In the genomic region with DNA sequence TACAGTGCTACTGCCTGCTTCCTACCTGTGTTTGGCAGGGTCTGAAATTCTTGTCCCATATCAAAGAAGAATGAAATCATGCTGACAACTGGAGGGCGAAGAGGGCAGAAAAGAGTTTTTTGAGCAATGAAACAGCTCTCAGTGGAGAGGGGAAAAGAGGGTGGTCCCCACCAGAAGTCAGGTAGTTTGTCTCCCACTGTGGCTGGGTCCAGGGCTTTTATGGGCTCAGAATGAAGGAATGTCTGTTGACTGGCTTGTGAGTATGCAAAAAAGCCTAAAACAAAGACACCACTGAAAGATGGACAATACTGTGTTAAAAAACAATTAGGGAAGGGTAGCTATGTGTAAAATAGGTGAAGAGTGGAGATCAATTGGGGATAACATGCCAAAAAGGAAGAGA, we compare ENCODE assay signal across 29 cellular contexts.
"Had no signal": no experiment of that assay in that cellular context is flagged by ENCODE, and none has a peak within 500 bp of the region (broad histone marks: within the 10 kb centered on the region; RNA-seq: fewer than 3 reads in every experiment).

No MANE protein-coding gene starts in this region.

- H3K27me3 Mint-ChIP-seq: activated CD4-positive, alpha-beta memory T cell treated with anti-CD3 and anti-CD28 coated beads, Interleukin-2, amount 10 ng/mL, durations not matched to agents 7 days and 5 days; activated CD4-positive, alpha-beta T cell treated with anti-CD3 and anti-CD28 coated beads, Interleukin-2, amount 10 ng/mL, durations not matched to agents 7 days and 5 days; activated naive CD4-positive, alpha-beta T cell treated with anti-CD3 and anti-CD28 coated beads, Interleukin-2, amount 10 ng/mL, durations not matched to agents 7 days and 5 days; activated naive CD8-positive, alpha-beta T cell treated with anti-CD3 and anti-CD28 coated beads, Interleukin-2, amount 10 ng/mL, durations not matched to agents 7 days and 5 days; activated T-cell treated with anti-CD3 and anti-CD28 coated beads, Interleukin-2, amount 50 U/mL, for 24 hours had no signal

- H3K4me3 Mint-ChIP-seq: activated CD4-positive, alpha-beta memory T cell treated with anti-CD3 and anti-CD28 coated beads, Interleukin-2, amount 10 ng/mL, durations not matched to agents 7 days and 5 days; activated CD4-positive, alpha-beta T cell treated with anti-CD3 and anti-CD28 coated beads, Interleukin-2, amount 10 ng/mL, durations not matched to agents 7 days and 5 days; activated naive CD4-positive, alpha-beta T cell treated with anti-CD3 and anti-CD28 coated beads, Interleukin-2, amount 10 ng/mL, durations not matched to agents 7 days and 5 days; activated naive CD8-positive, alpha-beta T cell treated with anti-CD3 and anti-CD28 coated beads, Interleukin-2, amount 10 ng/mL, durations not matched to agents 7 days and 5 days; activated T-cell treated with anti-CD3 and anti-CD28 coated beads, Interleukin-2, amount 50 U/mL, for 24 hours; activated T-cell treated with anti-CD3 and anti-CD28 coated beads, Interleukin-2, amount 50 U/mL, for 72 hours; brain; T-helper 2 cell treated with Interferon-gamma antibody and Interleukin-4, amounts not matched to agents 5 μg/mL and 100 μg/mL, for 36 hours had no signal

- H3K4me1 ChIP-seq: ascending aorta, breast epithelium, colonic mucosa had no signal

- H3K27me3 ChIP-seq: ascending aorta, breast epithelium, cardiac muscle cell, colonic mucosa had no signal

- ATAC-seq: activated naive CD4-positive, alpha-beta T cell treated with anti-CD3 and anti-CD28 coated beads, Interleukin-2, amount 50 U/mL, for 72 hours; activated T-cell treated with anti-CD3 and anti-CD28 coated beads, Interleukin-2, amount 50 U/mL, for 72 hours; esophagus mucosa had no signal

- H3K36me3 Mint-ChIP-seq: activated naive CD4-positive, alpha-beta T cell treated with anti-CD3 and anti-CD28 coated beads, Interleukin-2, amount 10 ng/mL, durations not matched to agents 7 days and 5 days; activated naive CD8-positive, alpha-beta T cell treated with anti-CD3 and anti-CD28 coated beads, Interleukin-2, amount 10 ng/mL, durations not matched to agents 7 days and 5 days; brain had no signal

- DNase-seq: activated CD4-positive, alpha-beta memory T cell treated with anti-CD3 and anti-CD28 coated beads, Interleukin-2, amount 10 ng/mL, durations not matched to agents 7 days and 5 days; activated CD4-positive, alpha-beta T cell treated with anti-CD3 and anti-CD28 coated beads for 1 hour; activated CD4-positive, alpha-beta T cell treated with anti-CD3 and anti-CD28 coated beads for 4 hours; activated CD4-positive, alpha-beta T cell treated with anti-CD3 and anti-CD28 coated beads, Interleukin-2, amount 10 ng/mL, durations not matched to agents 7 days and 5 days; activated CD4-positive, alpha-beta T cell treated with anti-CD3 and anti-CD28 coated beads, Interleukin-2, amount 50 U/mL, for 4 hours; activated CD8-positive, alpha-beta memory T cell treated with anti-CD3 and anti-CD28 coated beads, Interleukin-2, amount 50 U/mL, for 48 hours; activated gamma-delta T cell; activated naive CD4-positive, alpha-beta T cell; activated naive CD4-positive, alpha-beta T cell treated with anti-CD3 and anti-CD28 coated beads, Interleukin-2, amount 10 ng/mL, durations not matched to agents 7 days and 5 days; activated naive CD8-positive, alpha-beta T cell treated with anti-CD3 and anti-CD28 coated beads, Interleukin-2, amount 10 ng/mL, durations not matched to agents 7 days and 5 days; activated T-cell treated with anti-CD3 and anti-CD28 coated beads for 4 hours; activated T-cell treated with anti-CD3 and anti-CD28 coated beads, Interleukin-2, amount 50 U/mL, for 24 hours; activated T-cell treated with anti-CD3 and anti-CD28 coated beads, Interleukin-2, amount 50 U/mL, for 72 hours; central memory CD4-positive, alpha-beta T cell; cerebellar nuclear complex; colonic mucosa; effector CD8-positive, alpha-beta T cell; foreskin fibroblast; head of caudate nucleus; hippocampal formation; T1000 had no signal

- H3K27ac ChIP-seq: ascending aorta, breast epithelium, cardiac muscle cell, colonic mucosa had no signal

- FAIRE-seq: frontal cortex had no signal

- H3K27ac Mint-ChIP-seq: activated CD4-positive, alpha-beta memory T cell treated with anti-CD3 and anti-CD28 coated beads, Interleukin-2, amount 10 ng/mL, durations not matched to agents 7 days and 5 days; activated CD4-positive, alpha-beta T cell treated with anti-CD3 and anti-CD28 coated beads, Interleukin-2, amount 10 ng/mL, durations not matched to agents 7 days and 5 days; activated naive CD4-positive, alpha-beta T cell treated with anti-CD3 and anti-CD28 coated beads, Interleukin-2, amount 10 ng/mL, durations not matched to agents 7 days and 5 days; activated naive CD4-positive, alpha-beta T cell treated with anti-CD3 and anti-CD28 coated beads, Interleukin-2, amount 50 U/mL, for 72 hours; activated naive CD8-positive, alpha-beta T cell treated with anti-CD3 and anti-CD28 coated beads, Interleukin-2, amount 10 ng/mL, durations not matched to agents 7 days and 5 days; activated T-cell treated with anti-CD3 and anti-CD28 coated beads, Interleukin-2, amount 50 U/mL, for 24 hours; activated T-cell treated with anti-CD3 and anti-CD28 coated beads, Interleukin-2, amount 50 U/mL, for 72 hours; brain; T-helper 2 cell treated with Interferon-gamma antibody and Interleukin-4, amounts not matched to agents 5 μg/mL and 100 μg/mL, for 36 hours had no signal

- H3K9me3 ChIP-seq: ascending aorta, colonic mucosa had no signal

- H3K36me3 ChIP-seq: ascending aorta, breast epithelium, cardiac muscle cell, colonic mucosa had no signal

- H3K4me1 Mint-ChIP-seq: activated CD4-positive, alpha-beta memory T cell treated with anti-CD3 and anti-CD28 coated beads, Interleukin-2, amount 10 ng/mL, durations not matched to agents 7 days and 5 days; activated CD4-positive, alpha-beta T cell treated with anti-CD3 and anti-CD28 coated beads, Interleukin-2, amount 10 ng/mL, durations not matched to agents 7 days and 5 days; activated naive CD4-positive, alpha-beta T cell treated with anti-CD3 and anti-CD28 coated beads, Interleukin-2, amount 10 ng/mL, durations not matched to agents 7 days and 5 days; activated naive CD8-positive, alpha-beta T cell treated with anti-CD3 and anti-CD28 coated beads, Interleukin-2, amount 10 ng/mL, durations not matched to agents 7 days and 5 days; brain had no signal

- H3K4me3 ChIP-seq: ascending aorta, breast epithelium, cardiac muscle cell, colonic mucosa had no signal
